In genomic region chr7:1073211-1073977, GRCh38 we compare ENCODE assay signal across 23 cellular contexts. TPM values are rescaled to one million over a fixed set of nuclear protein-coding genes. Genes with fewer than 3 reads are reported as not detected.
DNase-seq lines count a peak whose midpoint lies in the region; ATAC-seq and TF ChIP-seq lines count a peak whose summit lies in the region.
"Had no signal": no experiment of that assay in that cellular context is flagged by ENCODE, and none has a peak within 500 bp of the region (broad histone marks: within the 10 kb centered on the region; RNA-seq: fewer than 3 reads in every experiment).

No MANE protein-coding gene starts in this region.

- intact Hi-C loops in CD14-positive monocyte (cut with micrococcal nuclease): no loop called here

- H3K27me3 Mint-ChIP-seq in activated naive CD4-positive, alpha-beta T cell treated with anti-CD3 and anti-CD28 coated beads, Interleukin-2, amount 50 U/mL, for 24 hours: no peaks in the 10 kb centered on the region
- no peaks in the 10 kb centered on the region for H3K27me3 Mint-ChIP-seq in neural crest cell (ENCODE audit: low read depth)
- peaks cover 5 to 10% (median 5%) of the 10 kb centered on the region in 3 donors for H3K27me3 Mint-ChIP-seq in CD14-positive monocyte (ENCODE audit: low read depth in 3 of 3)
- H3K27me3 Mint-ChIP-seq: CD8-positive, alpha-beta memory T cell had no signal

- TF ChIP-seq CTCF in neural crest cell (conservative IDR thresholded peaks at IDR 0.05): no peak
- no peak for TF ChIP-seq CTCF in CD14-positive monocyte (IDR thresholded peaks at IDR 0.05)

- no peaks in the 10 kb centered on the region for H3K36me3 Mint-ChIP-seq in activated naive CD4-positive, alpha-beta T cell treated with anti-CD3 and anti-CD28 coated beads, Interleukin-2, amount 50 U/mL, for 24 hours
- H3K36me3 Mint-ChIP-seq in activated naive CD4-positive, alpha-beta T cell treated with anti-CD3 and anti-CD28 coated beads, Interleukin-2, amount 50 U/mL, for 72 hours: no peaks in the 10 kb centered on the region
- H3K36me3 Mint-ChIP-seq in neural crest cell (ENCODE audit: low read depth) (no peaks in the 10 kb centered on the region), CD14-positive monocyte (no peaks in the 10 kb centered on the region)
- H3K36me3 Mint-ChIP-seq: CD8-positive, alpha-beta memory T cell had no signal

- ATAC-seq in activated naive CD4-positive, alpha-beta T cell treated with anti-CD3 and anti-CD28 coated beads, Interleukin-2, amount 50 U/mL, for 72 hours: no peak
- ATAC-seq in GM21528 (IDR thresholded peaks at IDR 0.05; ENCODE audit: low FRiP score, unreplicated experiment): no peak
- ATAC-seq: activated T-cell treated with anti-CD3 and anti-CD28 coated beads, Interleukin-2, amount 50 U/mL, for 4 hours; HepG2; Right ventricle myocardium inferior had no signal

- no peak for DNase-seq in activated naive CD4-positive, alpha-beta T cell treated with anti-CD3 and anti-CD28 coated beads, Interleukin-2, amount 50 U/mL, for 72 hours (ENCODE audit: low spot score in 2 of 2)
- DNase-seq in iPS-NIHi11 (ENCODE audit: low spot score) (peak; percentile 65), neural crest cell (ENCODE audit: low read depth, low spot score) (no peak), CD14-positive monocyte (ENCODE audit: low spot score) (no peak), putamen (ENCODE audit: low spot score) (no peak)
- DNase-seq in activated effector memory CD4-positive, alpha-beta T cell treated with anti-CD3 and anti-CD28 coated beads, Interleukin-2, amount 50 U/mL, for 16 hours: no peak
- DNase-seq: activated naive CD4-positive, alpha-beta T cell treated with Interleukin-2 at 50 U/mL for 16 hours; activated T-cell treated with anti-CD3 and anti-CD28 coated beads, Interleukin-2, amount 50 U/mL, for 4 hours; aorta; CD8-positive, alpha-beta memory T cell; central memory CD4-positive, alpha-beta T cell; dermis blood vessel endothelial cell; GF-D8; HFFc6; NCI-H1105 treated with DMSO at 0.1 percent for 48 hours; NCI-H2081; NCI-H345; NCI-H774; stimulated activated CD8-positive, alpha-beta memory T cell treated with anti-CD3 and anti-CD28 coated beads, Interleukin-4, amount 100 ng/mL, for 48 hours had no signal

- no peak overlapping the region for H3K4me3 Mint-ChIP-seq in activated naive CD4-positive, alpha-beta T cell treated with anti-CD3 and anti-CD28 coated beads, Interleukin-2, amount 50 U/mL, for 24 hours
- no peak overlapping the region for H3K4me3 Mint-ChIP-seq in neural crest cell
- H3K4me3 Mint-ChIP-seq in CD14-positive monocyte: peak overlapping the region in 1 of 2 donors; percentile 65
- H3K4me3 Mint-ChIP-seq: activated T-cell treated with anti-CD3 and anti-CD28 coated beads, Interleukin-2, amount 50 U/mL, for 4 hours; CD8-positive, alpha-beta memory T cell; HFFc6 had no signal

- peak overlapping the region; percentile 30 for H3K27ac Mint-ChIP-seq in activated naive CD4-positive, alpha-beta T cell treated with anti-CD3 and anti-CD28 coated beads, Interleukin-2, amount 50 U/mL, for 24 hours
- H3K27ac Mint-ChIP-seq in activated naive CD4-positive, alpha-beta T cell treated with anti-CD3 and anti-CD28 coated beads, Interleukin-2, amount 50 U/mL, for 72 hours: peak overlapping the region in 1 of 2 donors; percentile 44
- H3K27ac Mint-ChIP-seq in neural crest cell (ENCODE audit: unreplicated experiment) (peak overlapping the region; percentile 50), CD14-positive monocyte (no peak overlapping the region)
- H3K27ac Mint-ChIP-seq: HFFc6 had no signal

- no peaks in the 10 kb centered on the region for H3K9me3 Mint-ChIP-seq in activated naive CD4-positive, alpha-beta T cell treated with anti-CD3 and anti-CD28 coated beads, Interleukin-2, amount 50 U/mL, for 24 hours
- H3K9me3 Mint-ChIP-seq in activated naive CD4-positive, alpha-beta T cell treated with anti-CD3 and anti-CD28 coated beads, Interleukin-2, amount 50 U/mL, for 72 hours: no peaks in the 10 kb centered on the region
- H3K9me3 Mint-ChIP-seq in neural crest cell: no peaks in the 10 kb centered on the region
- H3K9me3 Mint-ChIP-seq in CD14-positive monocyte: peaks cover 0 to 4% (median 0%) of the 10 kb centered on the region in 7 donors
- H3K9me3 Mint-ChIP-seq: activated T-cell treated with anti-CD3 and anti-CD28 coated beads, Interleukin-2, amount 50 U/mL, for 4 hours; CD8-positive, alpha-beta memory T cell had no signal

- no peaks in the 10 kb centered on the region for H3K4me1 Mint-ChIP-seq in activated naive CD4-positive, alpha-beta T cell treated with anti-CD3 and anti-CD28 coated beads, Interleukin-2, amount 50 U/mL, for 24 hours
- peaks cover 10% of the 10 kb centered on the region for H3K4me1 Mint-ChIP-seq in neural crest cell
- peaks cover 5% of the 10 kb centered on the region for H3K4me1 Mint-ChIP-seq in CD14-positive monocyte
- H3K4me1 Mint-ChIP-seq: CD8-positive, alpha-beta memory T cell had no signal

RNA-seq across cellular contexts. Expression of gene GPER1, which starts 14.5 kb away (rescaled TPM):
- not detected for total RNA-seq in activated naive CD4-positive, alpha-beta T cell treated with anti-CD3 and anti-CD28 coated beads, Interleukin-2, amount 50 U/mL, for 72 hours
- 0.91 and 1.1 TPM in 2 replicates for total RNA-seq in neural crest cell
- 1 to 10 TPM in 1 of 2 donors, under 1 TPM in 1; 0.35 to 4.1 TPM for polyA plus RNA-seq in CD14-positive monocyte
- total RNA-seq: CD8-positive, alpha-beta memory T cell had no signal

RNA-seq across cellular contexts. Expression of gene GPR146, which starts 29.0 kb away (rescaled TPM):
- 1 to 10 TPM; 1.6 to 9.3 TPM for total RNA-seq in activated naive CD4-positive, alpha-beta T cell treated with anti-CD3 and anti-CD28 coated beads, Interleukin-2, amount 50 U/mL, for 72 hours
- 0.41 TPM in 1 of 2 replicates, not detected in the other for total RNA-seq in neural crest cell
- polyA plus RNA-seq in CD14-positive monocyte: under 1 TPM; 0.48 TPM

Comparison
In these comparisons a context has a peak if more than half of its experiments do, and no peak if none do; other contexts are left out.
1. H3K27ac Mint-ChIP-seq: peak in activated naive CD4-positive, alpha-beta T cell treated with anti-CD3 and anti-CD28 coated beads, Interleukin-2, amount 50 U/mL, for 24 hours (single experiment) and neural crest cell (single experiment); none in CD14-positive monocyte (0 of 7).